ENCODE assay signal across 1 cellular context in the genomic region with DNA sequence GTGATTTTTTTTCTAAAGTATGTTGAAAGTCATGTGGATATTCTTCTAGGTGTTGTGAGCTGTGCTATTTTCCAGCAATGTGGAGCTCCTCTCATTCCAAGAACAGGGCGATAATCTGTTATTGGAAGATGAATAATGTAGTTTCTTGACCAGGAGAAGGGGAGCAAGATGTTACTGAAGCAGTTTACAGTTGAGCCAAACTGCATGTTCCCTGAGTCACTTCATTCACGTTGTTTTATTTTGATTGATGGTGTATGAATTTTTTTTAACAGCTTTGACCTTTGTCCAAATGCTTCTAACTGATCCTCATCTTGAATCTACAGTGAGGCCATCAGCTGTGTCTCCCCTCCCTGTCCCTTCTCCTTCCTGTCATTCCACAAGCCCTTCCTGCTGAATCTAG.
TF ChIP-seq lines count a peak whose summit lies in the region.

No MANE protein-coding gene starts in this region.

TF ChIP-seq in SK-N-SH treated with all-trans-retinoic acid at 6 μM for 48 hours, 23 proteins besides CTCF, POLR2A, EP300 and RAD21:
- TF ChIP-seq CSRNP3 (CRISPR knock-in tag; IDR thresholded peaks at IDR 0.05) = no peak
- no peak for TF ChIP-seq RARB (CRISPR knock-in tag; IDR thresholded peaks at IDR 0.05)
- TF ChIP-seq TCF4 (CRISPR knock-in tag; IDR thresholded peaks at IDR 0.05; ENCODE audit: borderline replicate concordance) = no peak
- no peak for TF ChIP-seq BACH2 (CRISPR knock-in tag; IDR thresholded peaks at IDR 0.05; ENCODE audit: borderline replicate concordance)
- TF ChIP-seq, protein P1, sequence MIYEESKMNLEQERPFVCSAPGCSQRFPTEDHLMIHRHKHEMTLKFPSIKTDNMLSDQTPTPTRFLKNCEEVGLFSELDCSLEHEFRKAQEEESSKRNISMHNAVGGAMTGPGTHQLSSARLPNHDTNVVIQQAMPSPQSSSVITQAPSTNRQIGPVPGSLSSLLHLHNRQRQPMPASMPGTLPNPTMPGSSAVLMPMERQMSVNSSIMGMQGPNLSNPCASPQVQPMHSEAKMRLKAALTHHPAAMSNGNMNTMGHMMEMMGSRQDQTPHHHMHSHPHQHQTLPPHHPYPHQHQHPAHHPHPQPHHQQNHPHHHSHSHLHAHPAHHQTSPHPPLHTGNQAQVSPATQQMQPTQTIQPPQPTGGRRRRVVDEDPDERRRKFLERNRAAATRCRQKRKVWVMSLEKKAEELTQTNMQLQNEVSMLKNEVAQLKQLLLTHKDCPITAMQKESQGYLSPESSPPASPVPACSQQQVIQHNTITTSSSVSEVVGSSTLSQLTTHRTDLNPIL (CRISPR knock-in tag; IDR thresholded peaks at IDR 0.05; ENCODE audit: low read depth) = no peak
- no peak for TF ChIP-seq ZNF565 (CRISPR knock-in tag; conservative IDR thresholded peaks at IDR 0.05; ENCODE audit: low read depth)
- no peak for TF ChIP-seq ARNTL (CRISPR knock-in tag; IDR thresholded peaks at IDR 0.05; ENCODE audit: borderline replicate concordance, low read depth)
- no peak for TF ChIP-seq GLIS3 (CRISPR knock-in tag; IDR thresholded peaks at IDR 0.05)
- TF ChIP-seq ZC3H10 (CRISPR knock-in tag; IDR thresholded peaks at IDR 0.05) = no peak
- no peak for TF ChIP-seq SNAI2 (CRISPR knock-in tag; IDR thresholded peaks at IDR 0.05)
- no peak for TF ChIP-seq TOX (CRISPR knock-in tag; IDR thresholded peaks at IDR 0.05; ENCODE audit: borderline replicate concordance)
- TF ChIP-seq ZFP3 (CRISPR knock-in tag; IDR thresholded peaks at IDR 0.05) = no peak
- TF ChIP-seq ZNF8 (CRISPR knock-in tag; IDR thresholded peaks at IDR 0.05) = no peak
- TF ChIP-seq ZNF70 (CRISPR knock-in tag; IDR thresholded peaks at IDR 0.05) = no peak
- no peak for TF ChIP-seq PATZ1 (CRISPR knock-in tag; IDR thresholded peaks at IDR 0.05; ENCODE audit: borderline replicate concordance)
- no peak for TF ChIP-seq ISL1 (CRISPR knock-in tag; IDR thresholded peaks at IDR 0.05)
- TF ChIP-seq, protein P2, sequence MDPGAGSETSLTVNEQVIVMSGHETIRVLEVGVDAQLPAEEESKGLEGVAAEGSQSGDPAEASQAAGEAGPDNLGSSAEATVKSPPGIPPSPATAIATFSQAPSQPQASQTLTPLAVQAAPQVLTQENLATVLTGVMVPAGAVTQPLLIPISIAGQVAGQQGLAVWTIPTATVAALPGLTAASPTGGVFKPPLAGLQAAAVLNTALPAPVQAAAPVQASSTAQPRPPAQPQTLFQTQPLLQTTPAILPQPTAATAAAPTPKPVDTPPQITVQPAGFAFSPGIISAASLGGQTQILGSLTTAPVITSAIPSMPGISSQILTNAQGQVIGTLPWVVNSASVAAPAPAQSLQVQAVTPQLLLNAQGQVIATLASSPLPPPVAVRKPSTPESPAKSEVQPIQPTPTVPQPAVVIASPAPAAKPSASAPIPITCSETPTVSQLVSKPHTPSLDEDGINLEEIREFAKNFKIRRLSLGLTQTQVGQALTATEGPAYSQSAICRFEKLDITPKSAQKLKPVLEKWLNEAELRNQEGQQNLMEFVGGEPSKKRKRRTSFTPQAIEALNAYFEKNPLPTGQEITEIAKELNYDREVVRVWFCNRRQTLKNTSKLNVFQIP (CRISPR knock-in tag; IDR thresholded peaks at IDR 0.05; ENCODE audit: borderline replicate concordance, low read depth) = no peak
- no peak for TF ChIP-seq ZFP30 (CRISPR knock-in tag; IDR thresholded peaks at IDR 0.05)
